2 cellular contexts compared by ENCODE assay signal in genomic region chr12:90239740-90240260, GRCh38.
TF ChIP-seq lines count a peak whose summit lies in the region.

No MANE protein-coding gene starts in this region.

TF ChIP-seq in K562, 482 proteins besides CTCF, POLR2A, EP300 and RAD21 (continued from another document):
- no peak for TF ChIP-seq ZNF511 (CRISPR knock-in tag; IDR thresholded peaks at IDR 0.05)
- TF ChIP-seq HMGN3 (IDR thresholded peaks at IDR 0.05; ENCODE audit: borderline replicate concordance, extremely low read depth, insufficient read length, low read depth, low read length) = no peak
- no peak for TF ChIP-seq CEBPG (CRISPR knock-in tag; IDR thresholded peaks at IDR 0.05)
- TF ChIP-seq CEBPG (tag; conservative IDR thresholded peaks at IDR 0.05 in 1 of 2, IDR thresholded peaks at IDR 0.05 in 1 of 2) = peak in 1 of 2 experiments; percentile 59; a peak in 2 of 4 replicates
- no peak for TF ChIP-seq ZNF518B (CRISPR knock-in tag; IDR thresholded peaks at IDR 0.05)
- TF ChIP-seq BRF2 (IDR thresholded peaks at IDR 0.05; ENCODE audit: borderline replicate concordance, insufficient read depth, insufficient read length) = no peak
- no peak for TF ChIP-seq NFXL1 (CRISPR knock-in tag; IDR thresholded peaks at IDR 0.05)
- no peak for TF ChIP-seq DLX4 (CRISPR knock-in tag; IDR thresholded peaks at IDR 0.05)
- TF ChIP-seq NCOA1 (IDR thresholded peaks at IDR 0.05; ENCODE audit: low read depth) = no peak
- TF ChIP-seq NBN (IDR thresholded peaks at IDR 0.05; ENCODE audit: low read depth) = no peak
- no peak for TF ChIP-seq PCBP1 (IDR thresholded peaks at IDR 0.05; ENCODE audit: low read depth, low read length, poor library complexity, severe bottlenecking)
- 0 out of 2 replicates have a peak, but pooled peaks have one; percentile 10 for TF ChIP-seq ATF3 (IDR thresholded peaks at IDR 0.05)
- TF ChIP-seq ATF3 (CRISPR knock-in tag; conservative IDR thresholded peaks at IDR 0.05) = no peak
- no peak for TF ChIP-seq STAT5B (CRISPR knock-in tag; IDR thresholded peaks at IDR 0.05)
- TF ChIP-seq MAZ (CRISPR knock-in tag; conservative IDR thresholded peaks at IDR 0.05 in 1 of 2, IDR thresholded peaks at IDR 0.05 in 1 of 2) = no peak
- TF ChIP-seq E2F3 (CRISPR knock-in tag; IDR thresholded peaks at IDR 0.05) = no peak
- TF ChIP-seq L3MBTL2 (IDR thresholded peaks at IDR 0.05) = no peak

TF ChIP-seq in GM23338, 12 proteins besides CTCF, POLR2A, EP300 and RAD21 (continued from another document):
- TF ChIP-seq ETS1 (IDR thresholded peaks at IDR 0.05) = no peak
- TF ChIP-seq STAT1 (IDR thresholded peaks at IDR 0.05; ENCODE audit: unreplicated experiment) = no peak
- no peak for TF ChIP-seq ZNF331 (CRISPR knock-in tag; IDR thresholded peaks at IDR 0.05; ENCODE audit: low read depth)
- no peak for TF ChIP-seq ZNF462 (CRISPR knock-in tag; IDR thresholded peaks at IDR 0.05)
- no peak for TF ChIP-seq POLR2AphosphoS5 (IDR thresholded peaks at IDR 0.05; ENCODE audit: low read depth)
